ENCODE assay signal across 25 cellular contexts in the genomic region with DNA sequence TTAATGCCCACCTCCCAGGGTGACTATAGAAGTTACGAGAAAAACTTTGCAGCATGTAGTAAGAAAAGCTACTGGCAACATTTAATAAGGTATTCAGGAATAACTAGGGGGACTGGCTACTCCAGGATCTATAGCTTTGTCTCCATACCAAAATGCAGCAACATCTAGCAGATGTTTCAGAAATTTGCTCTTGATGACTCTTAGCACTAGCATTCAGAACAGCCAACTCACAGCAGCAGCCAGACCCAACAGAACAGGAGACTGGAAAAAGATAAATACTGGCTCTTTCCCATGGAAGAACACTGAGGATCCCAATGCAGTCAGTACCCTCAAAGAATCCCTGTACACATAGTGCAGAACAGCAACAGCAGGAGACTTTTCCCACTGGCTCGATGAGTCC.
"Had no signal": no experiment of that assay in that cellular context is flagged by ENCODE, and none has a peak within 500 bp of the region (broad histone marks: within the 10 kb centered on the region; RNA-seq: fewer than 3 reads in every experiment).

No MANE protein-coding gene starts in this region.

- H3K4me1 ChIP-seq: body of pancreas, esophagus squamous epithelium, heart right ventricle, neural progenitor cell, parathyroid adenoma, psoas muscle, spleen, transverse colon had no signal

- H3K4me2 ChIP-seq: neural progenitor cell had no signal

- H3K79me2 ChIP-seq: parathyroid adenoma had no signal

- H3K4me1 Mint-ChIP-seq: activated B cell treated with CpG ODN at 0.5 μM for 24 hours, naive B cell, T-cell had no signal

- H3K36me3 Mint-ChIP-seq: activated naive CD4-positive, alpha-beta T cell treated with anti-CD3 and anti-CD28 coated beads, Interleukin-2, amount 50 U/mL, for 72 hours; mesothelial cell of epicardium; naive B cell; neural progenitor cell; T-cell had no signal

- H3K4me3 Mint-ChIP-seq: activated B cell treated with CpG ODN at 0.5 μM for 24 hours; activated CD8-positive, alpha-beta T cell treated with anti-CD3 and anti-CD28 coated beads for 36 hours; mesothelial cell of epicardium; naive B cell; neural progenitor cell; T-cell; T-helper 2 cell treated with Interferon-gamma antibody and Interleukin-4, amounts not matched to agents 5 μg/mL and 100 μg/mL, for 36 hours had no signal

- H3K9me3 ChIP-seq: body of pancreas, esophagus squamous epithelium, heart right ventricle, psoas muscle, spleen, transverse colon had no signal

- H2AFZ ChIP-seq: neural progenitor cell, parathyroid adenoma had no signal

- H3K27ac ChIP-seq: body of pancreas, esophagus squamous epithelium, heart right ventricle, neural progenitor cell, parathyroid adenoma, psoas muscle, spleen, transverse colon had no signal

- H3K36me3 ChIP-seq: neural progenitor cell, spleen, transverse colon had no signal

- DNase-seq: activated B cell treated with CpG ODN at 0.5 μM for 24 hours; activated CD4-positive, alpha-beta T cell treated with anti-CD3 and anti-CD28 coated beads, Interleukin-2, amount 50 U/mL, for 1 hour; activated CD8-positive, alpha-beta T cell treated with anti-CD3 and anti-CD28 coated beads for 36 hours; activated naive CD4-positive, alpha-beta T cell; activated T-cell treated with anti-CD3 and anti-CD28 coated beads, Interleukin-2, amount 50 U/mL, for 48 hours; anterior cingulate cortex; body of pancreas; dermis blood vessel endothelial cell; effector CD4-positive, alpha-beta T cell; esophagus squamous epithelium; foreskin melanocyte; heart right ventricle; naive B cell; occipital lobe; psoas muscle; right cardiac atrium; spleen; stimulated activated naive CD4-positive, alpha-beta T cell treated with Interleukin-2 at 50 U/mL for 16 hours; T-cell; transverse colon had no signal

- H3K27ac Mint-ChIP-seq: activated B cell treated with CpG ODN at 0.5 μM for 24 hours; activated CD8-positive, alpha-beta T cell treated with anti-CD3 and anti-CD28 coated beads for 36 hours; activated naive CD4-positive, alpha-beta T cell treated with anti-CD3 and anti-CD28 coated beads, Interleukin-2, amount 50 U/mL, for 72 hours; mesothelial cell of epicardium; naive B cell; neural progenitor cell; T-cell; T-helper 2 cell treated with Interferon-gamma antibody and Interleukin-4, amounts not matched to agents 5 μg/mL and 100 μg/mL, for 36 hours had no signal

- H3K27me3 ChIP-seq: body of pancreas, esophagus squamous epithelium, heart right ventricle, neural progenitor cell, transverse colon had no signal

- H3K9me3 Mint-ChIP-seq: activated B cell treated with CpG ODN at 0.5 μM for 24 hours; activated CD8-positive, alpha-beta T cell treated with anti-CD3 and anti-CD28 coated beads for 36 hours; activated naive CD4-positive, alpha-beta T cell treated with anti-CD3 and anti-CD28 coated beads, Interleukin-2, amount 50 U/mL, for 72 hours; neural progenitor cell; T-cell; T-helper 2 cell treated with Interferon-gamma antibody and Interleukin-4, amounts not matched to agents 5 μg/mL and 100 μg/mL, for 36 hours had no signal

- H3K9ac ChIP-seq: neural progenitor cell, parathyroid adenoma had no signal

- H3K4me3 ChIP-seq: body of pancreas, esophagus squamous epithelium, heart right ventricle, neural progenitor cell, psoas muscle, spleen, transverse colon had no signal
